12 cellular contexts compared by ENCODE assay signal in genomic region chr1:223711173-223711572, GRCh38. TPM values are rescaled to one million over a fixed set of nuclear protein-coding genes. Genes with fewer than 3 reads are reported as not detected.
A peak's percentile ranks its signal among the peaks of the same experiment; 100 is the strongest.
DNase-seq lines count a peak whose midpoint lies in the region; ATAC-seq and TF ChIP-seq lines count a peak whose summit lies in the region.
"Had no signal": no experiment of that assay in that cellular context is flagged by ENCODE, and none has a peak within 500 bp of the region (broad histone marks: within the 10 kb centered on the region; RNA-seq: fewer than 3 reads in every experiment).

No MANE protein-coding gene starts in this region.

- peak overlapping the region in 1 of 8 donors; percentile 29 for H3K27ac ChIP-seq in spleen

- no peak overlapping the region for H3K4me3 ChIP-seq in spleen
- H3K4me3 ChIP-seq: mucosa of descending colon had no signal

- H3K4me3 Mint-ChIP-seq in activated T-cell treated with anti-CD3 and anti-CD28 coated beads, Interleukin-2, amount 50 U/mL, for 24 hours: peak overlapping the region; percentile 65
- peak overlapping the region; percentile 80 for H3K4me3 Mint-ChIP-seq in endothelial cell (ENCODE audit: unreplicated experiment)
- peak overlapping the region; percentile 82 for H3K4me3 Mint-ChIP-seq in stimulated activated effector memory CD8-positive, alpha-beta T cell treated with anti-CD3 and anti-CD28 coated beads, Interleukin-12 subunit alpha, Interleukin-12 subunit beta, amount 100 ng/mL, for 72 hours

- H3K36me3 ChIP-seq in spleen: no peaks in the 10 kb centered on the region
- H3K36me3 ChIP-seq: BLaER1 treated with 17β-estradiol and CSF1 and Interleukin-3, amounts not matched to agents 10 nM and 100 nM had no signal

- DNase-seq in activated T-cell treated with anti-CD3 and anti-CD28 coated beads, Interleukin-2, amount 50 U/mL, for 24 hours: no peak
- no peak for DNase-seq in activated T-cell treated with anti-CD3 and anti-CD28 coated beads, Interleukin-2, amount 50 U/mL, for 1 hour
- DNase-seq in NCI-H446 treated with DMSO at 0.1 percent for 48 hours (lab: John Stamatoyannopoulos, UW) (peak; percentile 84), endothelial cell (ENCODE audit: low spot score) (no peak), spleen (no peak), pons (ENCODE audit: low spot score) (no peak)
- DNase-seq in stimulated activated effector memory CD8-positive, alpha-beta T cell treated with anti-CD3 and anti-CD28 coated beads, Interleukin-12 subunit alpha, Interleukin-12 subunit beta, amount 100 ng/mL, for 72 hours (ENCODE audit: low spot score in 2 of 2): no peak
- DNase-seq: glutamatergic neuron had no signal

- no peaks in the 10 kb centered on the region for H3K9me3 Mint-ChIP-seq in activated T-cell treated with anti-CD3 and anti-CD28 coated beads, Interleukin-2, amount 50 U/mL, for 24 hours
- no peaks in the 10 kb centered on the region for H3K9me3 Mint-ChIP-seq in endothelial cell (ENCODE audit: unreplicated experiment)
- H3K9me3 Mint-ChIP-seq in stimulated activated effector memory CD8-positive, alpha-beta T cell treated with anti-CD3 and anti-CD28 coated beads, Interleukin-12 subunit alpha, Interleukin-12 subunit beta, amount 100 ng/mL, for 72 hours: no peaks in the 10 kb centered on the region

- peaks cover 5% of the 10 kb centered on the region for H3K36me3 Mint-ChIP-seq in activated T-cell treated with anti-CD3 and anti-CD28 coated beads, Interleukin-2, amount 50 U/mL, for 24 hours (ENCODE audit: low read depth)
- peaks cover 7% of the 10 kb centered on the region for H3K36me3 Mint-ChIP-seq in endothelial cell (ENCODE audit: low read depth, unreplicated experiment)
- peaks cover 12% of the 10 kb centered on the region for H3K36me3 Mint-ChIP-seq in stimulated activated effector memory CD8-positive, alpha-beta T cell treated with anti-CD3 and anti-CD28 coated beads, Interleukin-12 subunit alpha, Interleukin-12 subunit beta, amount 100 ng/mL, for 72 hours

- H3K27me3 Mint-ChIP-seq in activated T-cell treated with anti-CD3 and anti-CD28 coated beads, Interleukin-2, amount 50 U/mL, for 24 hours: no peaks in the 10 kb centered on the region
- H3K27me3 Mint-ChIP-seq in endothelial cell (ENCODE audit: unreplicated experiment): peaks cover 10% of the 10 kb centered on the region

- TF ChIP-seq CTCF in endothelial cell (IDR thresholded peaks at IDR 0.05; ENCODE audit: unreplicated experiment): no peak
- no peak for TF ChIP-seq CTCF in spleen (IDR thresholded peaks at IDR 0.05 in 8 of 11, conservative IDR thresholded peaks at IDR 0.05 in 3 of 11)

- peak overlapping the region; percentile 44 for H3K27ac Mint-ChIP-seq in activated T-cell treated with anti-CD3 and anti-CD28 coated beads, Interleukin-2, amount 50 U/mL, for 24 hours
- H3K27ac Mint-ChIP-seq in endothelial cell (ENCODE audit: unreplicated experiment): no peak overlapping the region
- peak overlapping the region; percentile 58 for H3K27ac Mint-ChIP-seq in stimulated activated effector memory CD8-positive, alpha-beta T cell treated with anti-CD3 and anti-CD28 coated beads, Interleukin-12 subunit alpha, Interleukin-12 subunit beta, amount 100 ng/mL, for 72 hours

- intact Hi-C loops in spleen (cut with DNase I; ENCODE audit: low total_unique reads): loop anchor here (5.0 to 10.0 kb wide), 2 partner anchors 36 to 134 kb away; partner anchors contain the start of gene TP53BP2

- ATAC-seq in stimulated activated effector memory CD8-positive, alpha-beta T cell treated with anti-CD3 and anti-CD28 coated beads, Interleukin-12 subunit alpha, Interleukin-12 subunit beta, amount 100 ng/mL, for 72 hours: no peak
- ATAC-seq in GM21515 (IDR thresholded peaks at IDR 0.05; ENCODE audit: unreplicated experiment): no peak
- ATAC-seq: activated CD4-positive, CD25-positive, alpha-beta regulatory T cell treated with anti-CD3 and anti-CD28 coated beads, Interleukin-2, amount 50 U/mL, for 24 hours had no signal

- H3K27me3 ChIP-seq in spleen (replicated peaks in 1 of 7): no peaks in the 10 kb centered on the region
- H3K27me3 ChIP-seq: BLaER1 treated with 17β-estradiol and CSF1 and Interleukin-3, amounts not matched to agents 10 nM and 100 nM had no signal

- no peaks in the 10 kb centered on the region for H3K9me3 ChIP-seq in spleen
- H3K9me3 ChIP-seq: BLaER1 treated with 17β-estradiol and CSF1 and Interleukin-3, amounts not matched to agents 10 nM and 100 nM; mucosa of descending colon had no signal

- H3K4me1 ChIP-seq in spleen: peaks cover 35 to 79% (median 50%) of the 10 kb centered on the region in 6 donors

- H3K4me1 Mint-ChIP-seq in activated T-cell treated with anti-CD3 and anti-CD28 coated beads, Interleukin-2, amount 50 U/mL, for 24 hours (ENCODE audit: low read depth): peaks cover 68% of the 10 kb centered on the region
- H3K4me1 Mint-ChIP-seq in endothelial cell (ENCODE audit: unreplicated experiment): peaks cover 68% of the 10 kb centered on the region
- H3K4me1 Mint-ChIP-seq in stimulated activated effector memory CD8-positive, alpha-beta T cell treated with anti-CD3 and anti-CD28 coated beads, Interleukin-12 subunit alpha, Interleukin-12 subunit beta, amount 100 ng/mL, for 72 hours: peaks cover 74% of the 10 kb centered on the region

- no peak for TF ChIP-seq POLR2A in spleen (IDR thresholded peaks at IDR 0.05)

- WGBS in spleen, 5 donors: 94 to 100% (median 96%) methylated on average over 1 of the region's 1 CpG

RNA-seq across cellular contexts. Expression of gene CAPN2, which starts 1.2 kb away (rescaled TPM):
- total RNA-seq in endothelial cell (ENCODE audit: unreplicated experiment) (184 TPM), spleen (100 to 1,000 TPM in 1 of 7 donors, 10 to 100 TPM in 6; 48.8 to 106 (median 88.8) TPM)
- 10 to 100 TPM; 20.5 to 50.7 (median 35.7) TPM for polyA plus RNA-seq in spleen

RNA-seq across cellular contexts. Expression of gene CAPN8, which starts 45.7 kb away (rescaled TPM):
- total RNA-seq in endothelial cell (ENCODE audit: unreplicated experiment) (0.13 TPM), spleen (under 1 TPM in 1 of 7 donors, not detected in 6; 0.73 TPM)
- polyA plus RNA-seq in spleen: under 1 TPM in 1 of 3 donors, not detected in 2; 0.08 TPM
